In the genomic region with DNA sequence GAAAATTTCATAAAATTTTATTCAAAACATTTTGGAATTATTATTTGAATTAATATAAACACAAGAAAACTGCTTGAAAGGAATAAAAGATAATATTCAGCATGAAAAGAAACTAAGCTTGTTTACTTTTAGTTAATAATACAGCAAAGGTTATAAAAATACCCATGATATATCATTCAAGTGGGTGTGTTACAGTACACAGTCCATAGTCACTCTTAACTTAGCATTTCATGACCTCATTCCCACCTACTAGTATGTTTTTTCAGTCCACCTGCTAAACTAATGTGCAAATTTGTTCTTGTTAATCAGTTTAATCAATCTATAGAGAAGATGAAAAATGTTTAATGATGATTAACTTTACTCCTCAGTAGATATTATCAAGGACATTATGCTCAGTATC, we compare ENCODE assay signal across 8 cellular contexts.
"Had no signal": no experiment of that assay in that cellular context is flagged by ENCODE, and none has a peak within 500 bp of the region (broad histone marks: within the 10 kb centered on the region; RNA-seq: fewer than 3 reads in every experiment).

No MANE protein-coding gene starts in this region.

- H3K9ac ChIP-seq: GM23248 had no signal

- H3K9me3 ChIP-seq: HAP-1 had no signal

- FAIRE-seq: HTR-8/SVneo had no signal

- DNase-seq: GM23248, GOT3, H7, HFFc6, IMR-90 had no signal

- H3K4me1 ChIP-seq: HAP-1 had no signal

- H3K4me3 ChIP-seq: GM23248, HAP-1 had no signal

- H3K36me3 ChIP-seq: HAP-1 had no signal

- ATAC-seq: HCT116 had no signal

- H2AFZ ChIP-seq: GM23248 had no signal

- H3K27ac ChIP-seq: GM23248 had no signal
